1 cellular context compared by ENCODE assay signal in the genomic region with DNA sequence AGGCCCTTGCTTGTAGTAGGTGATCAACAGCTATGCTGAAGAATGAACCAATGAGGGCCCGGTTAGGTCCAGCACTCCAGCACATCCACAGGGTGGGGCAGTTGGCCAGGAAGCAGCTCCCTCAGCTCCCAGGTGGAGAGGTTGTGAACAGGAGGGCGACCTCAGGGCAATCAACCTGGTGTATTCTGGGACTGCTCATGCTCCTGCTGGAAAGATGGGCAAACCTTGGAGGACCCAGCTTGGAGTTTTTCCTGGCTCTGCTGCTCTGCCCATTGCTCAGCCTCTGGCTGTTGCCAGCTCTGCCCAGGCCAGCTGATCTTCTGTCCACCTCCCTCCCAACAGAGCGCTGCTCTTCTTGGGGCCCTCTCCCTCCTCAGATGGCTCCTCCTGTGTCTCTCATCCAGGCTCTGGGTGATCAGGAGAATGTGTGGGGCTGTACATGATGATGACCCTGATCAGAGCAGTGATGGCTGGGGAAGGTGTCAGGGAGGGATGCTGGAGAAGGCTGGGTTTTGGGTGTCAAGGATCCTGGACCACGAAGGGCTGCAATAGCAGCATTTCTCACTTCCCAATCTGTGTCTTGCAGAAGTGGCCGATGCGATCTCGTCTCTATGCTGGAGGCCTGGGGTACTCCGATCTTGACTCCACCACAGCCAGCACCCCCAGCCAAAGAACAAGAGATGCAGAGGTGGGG.
A peak's percentile ranks its signal among the peaks of the same experiment; 100 is the strongest.
TF ChIP-seq lines count a peak whose summit lies in the region.

No MANE protein-coding gene starts in this region.

TF ChIP-seq in HepG2, 621 proteins besides CTCF, POLR2A, EP300 and RAD21 (continued from another document):
- TF ChIP-seq, protein P1, sequence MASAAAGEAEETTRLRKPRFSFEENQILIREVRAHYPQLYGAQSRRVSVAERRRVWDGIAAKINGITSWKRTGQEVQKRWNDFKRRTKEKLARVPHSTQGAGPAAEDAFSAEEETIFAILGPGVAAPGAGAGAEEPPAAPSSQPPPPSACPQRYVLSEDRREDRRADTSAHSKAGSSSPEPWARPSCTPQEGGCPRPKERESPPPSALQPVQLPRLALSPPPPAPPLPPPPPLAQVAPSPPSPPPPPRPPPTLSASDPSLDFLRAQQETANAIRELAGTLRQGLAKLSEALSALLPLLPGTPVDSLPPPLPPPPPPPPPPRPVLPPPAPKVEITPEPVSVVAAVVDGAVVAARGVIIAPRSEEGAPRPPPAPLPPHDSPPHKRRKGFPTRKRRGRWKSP (CRISPR knock-in tag; IDR thresholded peaks at IDR 0.05) = no peak
- TF ChIP-seq ZNF609 (CRISPR knock-in tag; IDR thresholded peaks at IDR 0.05; ENCODE audit: borderline replicate concordance) (no peak), SMAD1 (CRISPR knock-in tag; IDR thresholded peaks at IDR 0.05; ENCODE audit: borderline replicate concordance, low read depth) (no peak; the same call in 1 of the 2 replicates), NAIF1 (CRISPR knock-in tag; IDR thresholded peaks at IDR 0.05; ENCODE audit: borderline replicate concordance) (0 out of 2 replicates have a peak, but pooled peaks have one; percentile 23), MIER3 (CRISPR knock-in tag; IDR thresholded peaks at IDR 0.05; ENCODE audit: borderline replicate concordance) (0 out of 2 replicates have a peak, but pooled peaks have one; percentile 32), KDM3A (CRISPR knock-in tag; IDR thresholded peaks at IDR 0.05; ENCODE audit: low read depth) (no peak), ZMAT3 (CRISPR knock-in tag; conservative IDR thresholded peaks at IDR 0.05) (no peak), ZNF83 (CRISPR knock-in tag; IDR thresholded peaks at IDR 0.05; ENCODE audit: borderline replicate concordance) (no peak), SOX13 (IDR thresholded peaks at IDR 0.05) (no peak), SOX13 (CRISPR knock-in tag; conservative IDR thresholded peaks at IDR 0.05 in 1 of 2, IDR thresholded peaks at IDR 0.05 in 1 of 2) (peak in 1 of 2 experiments; percentile 8; a peak in 1 of 4 replicates), SOX5 (CRISPR knock-in tag; IDR thresholded peaks at IDR 0.05; ENCODE audit: borderline replicate concordance) (no peak; the same call in 1 of the 2 replicates), SOX6 (IDR thresholded peaks at IDR 0.05) (no peak), SOX6 (CRISPR knock-in tag; IDR thresholded peaks at IDR 0.05) (0 out of 2 replicates have a peak, but pooled peaks have one; percentile 9), ZNF350 (CRISPR knock-in tag; IDR thresholded peaks at IDR 0.05; ENCODE audit: borderline replicate concordance, low read depth) (peak; percentile 51; the same call in 1 of the 2 replicates), MIER2 (CRISPR knock-in tag; IDR thresholded peaks at IDR 0.05) (peak; percentile 43; the same call in 1 of the 2 replicates), ZNF552 (CRISPR knock-in tag; IDR thresholded peaks at IDR 0.05; ENCODE audit: borderline replicate concordance) (no peak), CBX2 (IDR thresholded peaks at IDR 0.05; ENCODE audit: low read depth, low read length) (no peak), CBX2 (CRISPR knock-in tag; IDR thresholded peaks at IDR 0.05; ENCODE audit: low read depth) (no peak; the same call in 1 of the 2 replicates), ZNF468 (CRISPR knock-in tag; IDR thresholded peaks at IDR 0.05) (no peak), ZNF672 (CRISPR knock-in tag; IDR thresholded peaks at IDR 0.05) (no peak), MXD4 (CRISPR knock-in tag; IDR thresholded peaks at IDR 0.05) (0 out of 2 replicates have a peak, but pooled peaks have one; percentile 22), STAG1 (CRISPR knock-in tag; IDR thresholded peaks at IDR 0.05) (peak; percentile 95), YEATS4 (CRISPR knock-in tag; IDR thresholded peaks at IDR 0.05; ENCODE audit: borderline replicate concordance) (no peak), KLF15 (CRISPR knock-in tag; IDR thresholded peaks at IDR 0.05; ENCODE audit: borderline replicate concordance) (no peak), SMARCE1 (IDR thresholded peaks at IDR 0.05; ENCODE audit: borderline replicate concordance) (no peak), ZBTB42 (CRISPR knock-in tag; IDR thresholded peaks at IDR 0.05) (no peak), MAZ (IDR thresholded peaks at IDR 0.05; ENCODE audit: borderline replicate concordance, low read depth, low read length) (0 out of 2 replicates have a peak, but pooled peaks have one; percentile 30), MAZ (CRISPR knock-in tag; IDR thresholded peaks at IDR 0.05; ENCODE audit: low read depth) (no peak), RCOR2 (CRISPR knock-in tag; IDR thresholded peaks at IDR 0.05) (no peak), ZNF20 (CRISPR knock-in tag; IDR thresholded peaks at IDR 0.05) (no peak), ZNF33B (CRISPR knock-in tag; IDR thresholded peaks at IDR 0.05) (no peak), ASH2L (IDR thresholded peaks at IDR 0.05; ENCODE audit: insufficient read length, low read depth, low read length) (no peak), CBFB (CRISPR knock-in tag; IDR thresholded peaks at IDR 0.05) (no peak), ZNF629 (CRISPR knock-in tag; conservative IDR thresholded peaks at IDR 0.05) (no peak), NFYC (CRISPR knock-in tag; IDR thresholded peaks at IDR 0.05) (0 out of 2 replicates have a peak, but pooled peaks have one; percentile 15), ZNF513 (CRISPR knock-in tag; conservative IDR thresholded peaks at IDR 0.05) (no peak), ZNF543 (CRISPR knock-in tag; IDR thresholded peaks at IDR 0.05) (no peak), NR0B2 (CRISPR knock-in tag; IDR thresholded peaks at IDR 0.05) (no peak), NFKBIZ (CRISPR knock-in tag; IDR thresholded peaks at IDR 0.05) (no peak)
- TF ChIP-seq, protein P2, sequence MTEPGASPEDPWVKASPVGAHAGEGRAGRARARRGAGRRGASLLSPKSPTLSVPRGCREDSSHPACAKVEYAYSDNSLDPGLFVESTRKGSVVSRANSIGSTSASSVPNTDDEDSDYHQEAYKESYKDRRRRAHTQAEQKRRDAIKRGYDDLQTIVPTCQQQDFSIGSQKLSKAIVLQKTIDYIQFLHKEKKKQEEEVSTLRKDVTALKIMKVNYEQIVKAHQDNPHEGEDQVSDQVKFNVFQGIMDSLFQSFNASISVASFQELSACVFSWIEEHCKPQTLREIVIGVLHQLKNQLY (CRISPR knock-in tag; IDR thresholded peaks at IDR 0.05) = no peak
- TF ChIP-seq, protein P3, sequence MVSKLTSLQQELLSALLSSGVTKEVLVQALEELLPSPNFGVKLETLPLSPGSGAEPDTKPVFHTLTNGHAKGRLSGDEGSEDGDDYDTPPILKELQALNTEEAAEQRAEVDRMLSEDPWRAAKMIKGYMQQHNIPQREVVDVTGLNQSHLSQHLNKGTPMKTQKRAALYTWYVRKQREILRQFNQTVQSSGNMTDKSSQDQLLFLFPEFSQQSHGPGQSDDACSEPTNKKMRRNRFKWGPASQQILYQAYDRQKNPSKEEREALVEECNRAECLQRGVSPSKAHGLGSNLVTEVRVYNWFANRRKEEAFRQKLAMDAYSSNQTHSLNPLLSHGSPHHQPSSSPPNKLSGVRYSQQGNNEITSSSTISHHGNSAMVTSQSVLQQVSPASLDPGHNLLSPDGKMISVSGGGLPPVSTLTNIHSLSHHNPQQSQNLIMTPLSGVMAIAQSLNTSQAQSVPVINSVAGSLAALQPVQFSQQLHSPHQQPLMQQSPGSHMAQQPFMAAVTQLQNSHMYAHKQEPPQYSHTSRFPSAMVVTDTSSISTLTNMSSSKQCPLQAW (CRISPR knock-in tag; IDR thresholded peaks at IDR 0.05) = peak; percentile 45; the same call in 1 of the 2 replicates
- TF ChIP-seq, protein P4, sequence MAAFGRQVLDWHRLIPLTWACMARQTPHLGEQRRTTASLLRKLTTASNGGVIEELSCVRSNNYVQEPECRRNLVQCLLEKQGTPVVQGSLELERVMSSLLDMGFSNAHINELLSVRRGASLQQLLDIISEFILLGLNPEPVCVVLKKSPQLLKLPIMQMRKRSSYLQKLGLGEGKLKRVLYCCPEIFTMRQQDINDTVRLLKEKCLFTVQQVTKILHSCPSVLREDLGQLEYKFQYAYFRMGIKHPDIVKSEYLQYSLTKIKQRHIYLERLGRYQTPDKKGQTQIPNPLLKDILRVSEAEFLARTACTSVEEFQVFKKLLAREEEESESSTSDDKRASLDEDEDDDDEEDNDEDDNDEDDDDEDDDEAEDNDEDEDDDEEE (CRISPR knock-in tag; IDR thresholded peaks at IDR 0.05) = no peak
- TF ChIP-seq, protein P5, sequence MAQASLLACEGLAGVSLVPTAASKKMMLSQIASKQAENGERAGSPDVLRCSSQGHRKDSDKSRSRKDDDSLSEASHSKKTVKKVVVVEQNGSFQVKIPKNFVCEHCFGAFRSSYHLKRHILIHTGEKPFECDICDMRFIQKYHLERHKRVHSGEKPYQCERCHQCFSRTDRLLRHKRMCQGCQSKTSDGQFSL (CRISPR knock-in tag; IDR thresholded peaks at IDR 0.05) = no peak
- TF ChIP-seq, protein P6, sequence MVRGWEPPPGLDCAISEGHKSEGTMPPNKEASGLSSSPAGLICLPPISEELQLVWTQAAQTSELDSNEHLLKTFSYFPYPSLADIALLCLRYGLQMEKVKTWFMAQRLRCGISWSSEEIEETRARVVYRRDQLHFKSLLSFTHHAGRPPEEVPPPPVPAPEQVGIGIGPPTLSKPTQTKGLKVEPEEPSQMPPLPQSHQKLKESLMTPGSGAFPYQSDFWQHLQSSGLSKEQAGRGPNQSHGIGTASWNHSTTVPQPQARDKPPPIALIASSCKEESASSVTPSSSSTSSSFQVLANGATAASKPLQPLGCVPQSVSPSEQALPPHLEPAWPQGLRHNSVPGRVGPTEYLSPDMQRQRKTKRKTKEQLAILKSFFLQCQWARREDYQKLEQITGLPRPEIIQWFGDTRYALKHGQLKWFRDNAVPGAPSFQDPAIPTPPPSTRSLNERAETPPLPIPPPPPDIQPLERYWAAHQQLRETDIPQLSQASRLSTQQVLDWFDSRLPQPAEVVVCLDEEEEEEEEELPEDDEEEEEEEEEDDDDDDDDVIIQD (CRISPR knock-in tag; IDR thresholded peaks at IDR 0.05; ENCODE audit: low read depth) = 0 out of 2 replicates have a peak, but pooled peaks have one; percentile 46
